In the genomic region with DNA sequence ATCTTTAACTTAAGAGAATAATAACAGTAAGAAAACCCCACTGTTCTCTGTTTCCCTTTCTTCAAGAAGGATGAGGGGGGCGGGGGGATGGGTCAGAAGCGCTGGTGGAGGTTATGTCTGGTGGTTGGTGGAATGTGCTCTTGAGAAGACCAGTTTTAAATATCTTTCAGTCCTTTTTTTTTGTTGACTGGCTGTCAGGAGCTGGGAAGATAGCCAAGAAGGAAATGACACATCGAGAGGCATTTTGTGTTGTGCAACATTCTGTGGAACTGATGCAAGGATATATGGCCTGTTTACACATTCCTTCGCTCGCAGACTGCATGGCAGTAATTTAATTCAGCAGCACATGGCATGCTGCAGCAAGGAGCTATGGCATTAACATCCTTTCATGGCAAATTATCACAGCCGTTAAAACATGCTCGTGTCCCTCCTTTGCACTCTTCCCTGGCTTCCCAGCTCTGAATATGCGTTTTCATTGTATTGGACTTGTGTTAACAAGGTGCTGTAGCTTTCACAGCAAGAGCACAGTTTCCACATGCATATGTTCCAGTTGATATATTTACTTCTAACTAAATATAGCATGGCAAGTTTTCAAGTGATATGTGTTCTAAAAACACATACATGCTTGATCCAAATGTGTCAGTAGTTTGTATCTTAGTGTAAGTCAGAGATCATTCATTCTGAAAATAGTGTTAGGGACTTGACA, we compare ENCODE assay signal across 1 cellular context.
TF ChIP-seq lines count a peak whose summit lies in the region.

No MANE protein-coding gene starts in this region.

TF ChIP-seq in HEK293, 187 proteins besides CTCF, POLR2A, EP300 and RAD21 (continued from another document and continues in another):
- TF ChIP-seq ZNF416 (tag by site-specific recombination; IDR thresholded peaks at IDR 0.05): no peak
- TF ChIP-seq ZNF670 (tag by site-specific recombination; IDR thresholded peaks at IDR 0.05; ENCODE audit: low read depth): no peak
- no peak for TF ChIP-seq ZNF596 (tag by site-specific recombination; IDR thresholded peaks at IDR 0.05)
- TF ChIP-seq ZNF48 (tag by site-specific recombination; IDR thresholded peaks at IDR 0.05): no peak
- TF ChIP-seq ZNF629 (tag by site-specific recombination; IDR thresholded peaks at IDR 0.05): peak; percentile 90
- TF ChIP-seq, protein P1, sequence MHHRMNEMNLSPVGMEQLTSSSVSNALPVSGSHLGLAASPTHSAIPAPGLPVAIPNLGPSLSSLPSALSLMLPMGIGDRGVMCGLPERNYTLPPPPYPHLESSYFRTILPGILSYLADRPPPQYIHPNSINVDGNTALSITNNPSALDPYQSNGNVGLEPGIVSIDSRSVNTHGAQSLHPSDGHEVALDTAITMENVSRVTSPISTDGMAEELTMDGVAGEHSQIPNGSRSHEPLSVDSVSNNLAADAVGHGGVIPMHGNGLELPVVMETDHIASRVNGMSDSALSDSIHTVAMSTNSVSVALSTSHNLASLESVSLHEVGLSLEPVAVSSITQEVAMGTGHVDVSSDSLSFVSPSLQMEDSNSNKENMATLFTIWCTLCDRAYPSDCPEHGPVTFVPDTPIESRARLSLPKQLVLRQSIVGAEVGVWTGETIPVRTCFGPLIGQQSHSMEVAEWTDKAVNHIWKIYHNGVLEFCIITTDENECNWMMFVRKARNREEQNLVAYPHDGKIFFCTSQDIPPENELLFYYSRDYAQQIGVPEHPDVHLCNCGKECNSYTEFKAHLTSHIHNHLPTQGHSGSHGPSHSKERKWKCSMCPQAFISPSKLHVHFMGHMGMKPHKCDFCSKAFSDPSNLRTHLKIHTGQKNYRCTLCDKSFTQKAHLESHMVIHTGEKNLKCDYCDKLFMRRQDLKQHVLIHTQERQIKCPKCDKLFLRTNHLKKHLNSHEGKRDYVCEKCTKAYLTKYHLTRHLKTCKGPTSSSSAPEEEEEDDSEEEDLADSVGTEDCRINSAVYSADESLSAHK (tag by site-specific recombination; IDR thresholded peaks at IDR 0.05): peak; percentile 64; the same call in 1 of the 2 replicates
- no peak for TF ChIP-seq ZNF223 (tag by site-specific recombination; IDR thresholded peaks at IDR 0.05)
- no peak for TF ChIP-seq ZNF114 (tag by site-specific recombination; IDR thresholded peaks at IDR 0.05)
- TF ChIP-seq OSR2 (tag by site-specific recombination; IDR thresholded peaks at IDR 0.05): peak; percentile 81
- TF ChIP-seq, protein P2, sequence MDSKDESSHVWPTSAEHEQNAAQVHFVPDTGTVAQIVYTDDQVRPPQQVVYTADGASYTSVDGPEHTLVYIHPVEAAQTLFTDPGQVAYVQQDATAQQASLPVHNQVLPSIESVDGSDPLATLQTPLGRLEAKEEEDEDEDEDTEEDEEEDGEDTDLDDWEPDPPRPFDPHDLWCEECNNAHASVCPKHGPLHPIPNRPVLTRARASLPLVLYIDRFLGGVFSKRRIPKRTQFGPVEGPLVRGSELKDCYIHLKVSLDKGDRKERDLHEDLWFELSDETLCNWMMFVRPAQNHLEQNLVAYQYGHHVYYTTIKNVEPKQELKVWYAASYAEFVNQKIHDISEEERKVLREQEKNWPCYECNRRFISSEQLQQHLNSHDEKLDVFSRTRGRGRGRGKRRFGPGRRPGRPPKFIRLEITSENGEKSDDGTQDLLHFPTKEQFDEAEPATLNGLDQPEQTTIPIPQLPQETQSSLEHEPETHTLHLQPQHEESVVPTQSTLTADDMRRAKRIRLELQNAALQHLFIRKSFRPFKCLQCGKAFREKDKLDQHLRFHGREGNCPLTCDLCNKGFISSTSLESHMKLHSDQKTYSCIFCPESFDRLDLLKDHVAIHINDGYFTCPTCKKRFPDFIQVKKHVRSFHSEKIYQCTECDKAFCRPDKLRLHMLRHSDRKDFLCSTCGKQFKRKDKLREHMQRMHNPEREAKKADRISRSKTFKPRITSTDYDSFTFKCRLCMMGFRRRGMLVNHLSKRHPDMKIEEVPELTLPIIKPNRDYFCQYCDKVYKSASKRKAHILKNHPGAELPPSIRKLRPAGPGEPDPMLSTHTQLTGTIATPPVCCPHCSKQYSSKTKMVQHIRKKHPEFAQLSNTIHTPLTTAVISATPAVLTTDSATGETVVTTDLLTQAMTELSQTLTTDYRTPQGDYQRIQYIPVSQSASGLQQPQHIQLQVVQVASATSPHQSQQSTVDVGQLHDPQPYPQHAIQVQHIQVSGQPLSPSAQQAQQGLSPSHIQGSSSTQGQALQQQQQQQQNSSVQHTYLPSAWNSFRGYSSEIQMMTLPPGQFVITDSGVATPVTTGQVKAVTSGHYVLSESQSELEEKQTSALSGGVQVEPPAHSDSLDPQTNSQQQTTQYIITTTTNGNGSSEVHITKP (tag by site-specific recombination; IDR thresholded peaks at IDR 0.05): peak; percentile 59; the same call in 1 of the 2 replicates
- no peak for TF ChIP-seq ZNF776 (tag by site-specific recombination; IDR thresholded peaks at IDR 0.05; ENCODE audit: borderline replicate concordance)
- peak; percentile 92 for TF ChIP-seq ZNF366 (tag by site-specific recombination; conservative IDR thresholded peaks at IDR 0.05)
- no peak for TF ChIP-seq ZNF426 (tag by site-specific recombination; IDR thresholded peaks at IDR 0.05)
- no peak for TF ChIP-seq ZNF624 (tag by site-specific recombination; IDR thresholded peaks at IDR 0.05)
- no peak for TF ChIP-seq ZNF747 (tag by site-specific recombination; IDR thresholded peaks at IDR 0.05)
- peak; percentile 79 for TF ChIP-seq ZNF2 (tag by site-specific recombination; IDR thresholded peaks at IDR 0.05)
- no peak for TF ChIP-seq ZNF837 (tag by site-specific recombination; IDR thresholded peaks at IDR 0.05)
- TF ChIP-seq SP2 (tag by site-specific recombination; IDR thresholded peaks at IDR 0.05): no peak
- no peak for TF ChIP-seq SCRT1 (tag by site-specific recombination; IDR thresholded peaks at IDR 0.05; ENCODE audit: borderline replicate concordance)
- TF ChIP-seq, protein P3, sequence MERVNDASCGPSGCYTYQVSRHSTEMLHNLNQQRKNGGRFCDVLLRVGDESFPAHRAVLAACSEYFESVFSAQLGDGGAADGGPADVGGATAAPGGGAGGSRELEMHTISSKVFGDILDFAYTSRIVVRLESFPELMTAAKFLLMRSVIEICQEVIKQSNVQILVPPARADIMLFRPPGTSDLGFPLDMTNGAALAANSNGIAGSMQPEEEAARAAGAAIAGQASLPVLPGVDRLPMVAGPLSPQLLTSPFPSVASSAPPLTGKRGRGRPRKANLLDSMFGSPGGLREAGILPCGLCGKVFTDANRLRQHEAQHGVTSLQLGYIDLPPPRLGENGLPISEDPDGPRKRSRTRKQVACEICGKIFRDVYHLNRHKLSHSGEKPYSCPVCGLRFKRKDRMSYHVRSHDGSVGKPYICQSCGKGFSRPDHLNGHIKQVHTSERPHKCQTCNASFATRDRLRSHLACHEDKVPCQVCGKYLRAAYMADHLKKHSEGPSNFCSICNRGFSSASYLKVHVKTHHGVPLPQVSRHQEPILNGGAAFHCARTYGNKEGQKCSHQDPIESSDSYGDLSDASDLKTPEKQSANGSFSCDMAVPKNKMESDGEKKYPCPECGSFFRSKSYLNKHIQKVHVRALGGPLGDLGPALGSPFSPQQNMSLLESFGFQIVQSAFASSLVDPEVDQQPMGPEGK (tag by site-specific recombination; IDR thresholded peaks at IDR 0.05): peak; percentile 63
- no peak for TF ChIP-seq OVOL3 (tag by site-specific recombination; IDR thresholded peaks at IDR 0.05)
- TF ChIP-seq ZNF785 (tag by site-specific recombination; IDR thresholded peaks at IDR 0.05): no peak
- TF ChIP-seq YY2 (tag by site-specific recombination; IDR thresholded peaks at IDR 0.05): peak; percentile 77; the same call in 1 of the 2 replicates
- no peak for TF ChIP-seq ZNF621 (tag by site-specific recombination; IDR thresholded peaks at IDR 0.05)
- TF ChIP-seq, protein P4, sequence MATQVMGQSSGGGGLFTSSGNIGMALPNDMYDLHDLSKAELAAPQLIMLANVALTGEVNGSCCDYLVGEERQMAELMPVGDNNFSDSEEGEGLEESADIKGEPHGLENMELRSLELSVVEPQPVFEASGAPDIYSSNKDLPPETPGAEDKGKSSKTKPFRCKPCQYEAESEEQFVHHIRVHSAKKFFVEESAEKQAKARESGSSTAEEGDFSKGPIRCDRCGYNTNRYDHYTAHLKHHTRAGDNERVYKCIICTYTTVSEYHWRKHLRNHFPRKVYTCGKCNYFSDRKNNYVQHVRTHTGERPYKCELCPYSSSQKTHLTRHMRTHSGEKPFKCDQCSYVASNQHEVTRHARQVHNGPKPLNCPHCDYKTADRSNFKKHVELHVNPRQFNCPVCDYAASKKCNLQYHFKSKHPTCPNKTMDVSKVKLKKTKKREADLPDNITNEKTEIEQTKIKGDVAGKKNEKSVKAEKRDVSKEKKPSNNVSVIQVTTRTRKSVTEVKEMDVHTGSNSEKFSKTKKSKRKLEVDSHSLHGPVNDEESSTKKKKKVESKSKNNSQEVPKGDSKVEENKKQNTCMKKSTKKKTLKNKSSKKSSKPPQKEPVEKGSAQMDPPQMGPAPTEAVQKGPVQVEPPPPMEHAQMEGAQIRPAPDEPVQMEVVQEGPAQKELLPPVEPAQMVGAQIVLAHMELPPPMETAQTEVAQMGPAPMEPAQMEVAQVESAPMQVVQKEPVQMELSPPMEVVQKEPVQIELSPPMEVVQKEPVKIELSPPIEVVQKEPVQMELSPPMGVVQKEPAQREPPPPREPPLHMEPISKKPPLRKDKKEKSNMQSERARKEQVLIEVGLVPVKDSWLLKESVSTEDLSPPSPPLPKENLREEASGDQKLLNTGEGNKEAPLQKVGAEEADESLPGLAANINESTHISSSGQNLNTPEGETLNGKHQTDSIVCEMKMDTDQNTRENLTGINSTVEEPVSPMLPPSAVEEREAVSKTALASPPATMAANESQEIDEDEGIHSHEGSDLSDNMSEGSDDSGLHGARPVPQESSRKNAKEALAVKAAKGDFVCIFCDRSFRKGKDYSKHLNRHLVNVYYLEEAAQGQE (tag by site-specific recombination; IDR thresholded peaks at IDR 0.05): no peak
- TF ChIP-seq ZBTB7A (tag by site-specific recombination; IDR thresholded peaks at IDR 0.05; ENCODE audit: low read depth): no peak
- TF ChIP-seq ZNF791 (tag by site-specific recombination; IDR thresholded peaks at IDR 0.05): no peak
- TF ChIP-seq ZNF660 (tag by site-specific recombination; IDR thresholded peaks at IDR 0.05): peak; percentile 97
- TF ChIP-seq ZSCAN16 (tag by site-specific recombination; IDR thresholded peaks at IDR 0.05): no peak
- TF ChIP-seq ZNF174 (tag by site-specific recombination; IDR thresholded peaks at IDR 0.05): no peak
- no peak for TF ChIP-seq ZFHX2 (tag by site-specific recombination; conservative IDR thresholded peaks at IDR 0.05)
- no peak for TF ChIP-seq ZNF548 (tag by site-specific recombination; IDR thresholded peaks at IDR 0.05)
- peak; percentile 55; the same call in 1 of the 2 replicates for TF ChIP-seq ZNF391 (tag by site-specific recombination; IDR thresholded peaks at IDR 0.05; ENCODE audit: borderline replicate concordance, low read depth)
- TF ChIP-seq ZNF549 (tag by site-specific recombination; IDR thresholded peaks at IDR 0.05): no peak
- TF ChIP-seq, protein P5, sequence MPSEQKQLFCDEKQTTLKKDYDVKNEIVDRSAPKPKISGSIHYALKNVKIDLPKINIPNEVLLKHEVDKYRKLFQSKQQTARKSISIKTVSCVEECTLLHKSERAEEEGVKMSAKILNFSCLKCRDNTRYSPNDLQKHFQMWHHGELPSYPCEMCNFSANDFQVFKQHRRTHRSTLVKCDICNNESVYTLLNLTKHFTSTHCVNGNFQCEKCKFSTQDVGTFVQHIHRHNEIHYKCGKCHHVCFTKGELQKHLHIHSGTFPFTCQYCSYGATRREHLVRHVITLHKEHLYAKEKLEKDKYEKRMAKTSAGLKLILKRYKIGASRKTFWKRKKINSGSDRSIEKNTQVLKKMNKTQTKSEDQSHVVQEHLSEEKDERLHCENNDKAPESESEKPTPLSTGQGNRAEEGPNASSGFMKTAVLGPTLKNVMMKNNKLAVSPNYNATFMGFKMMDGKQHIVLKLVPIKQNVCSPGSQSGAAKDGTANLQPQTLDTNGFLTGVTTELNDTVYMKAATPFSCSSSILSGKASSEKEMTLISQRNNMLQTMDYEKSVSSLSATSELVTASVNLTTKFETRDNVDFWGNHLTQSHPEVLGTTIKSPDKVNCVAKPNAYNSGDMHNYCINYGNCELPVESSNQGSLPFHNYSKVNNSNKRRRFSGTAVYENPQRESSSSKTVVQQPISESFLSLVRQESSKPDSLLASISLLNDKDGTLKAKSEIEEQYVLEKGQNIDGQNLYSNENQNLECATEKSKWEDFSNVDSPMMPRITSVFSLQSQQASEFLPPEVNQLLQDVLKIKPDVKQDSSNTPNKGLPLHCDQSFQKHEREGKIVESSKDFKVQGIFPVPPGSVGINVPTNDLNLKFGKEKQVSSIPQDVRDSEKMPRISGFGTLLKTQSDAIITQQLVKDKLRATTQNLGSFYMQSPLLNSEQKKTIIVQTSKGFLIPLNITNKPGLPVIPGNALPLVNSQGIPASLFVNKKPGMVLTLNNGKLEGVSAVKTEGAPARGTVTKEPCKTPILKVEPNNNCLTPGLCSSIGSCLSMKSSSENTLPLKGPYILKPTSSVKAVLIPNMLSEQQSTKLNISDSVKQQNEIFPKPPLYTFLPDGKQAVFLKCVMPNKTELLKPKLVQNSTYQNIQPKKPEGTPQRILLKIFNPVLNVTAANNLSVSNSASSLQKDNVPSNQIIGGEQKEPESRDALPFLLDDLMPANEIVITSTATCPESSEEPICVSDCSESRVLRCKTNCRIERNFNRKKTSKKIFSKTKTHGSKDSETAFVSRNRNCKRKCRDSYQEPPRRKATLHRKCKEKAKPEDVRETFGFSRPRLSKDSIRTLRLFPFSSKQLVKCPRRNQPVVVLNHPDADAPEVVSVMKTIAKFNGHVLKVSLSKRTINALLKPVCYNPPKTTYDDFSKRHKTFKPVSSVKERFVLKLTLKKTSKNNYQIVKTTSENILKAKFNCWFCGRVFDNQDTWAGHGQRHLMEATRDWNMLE (tag by site-specific recombination; conservative IDR thresholded peaks at IDR 0.05; ENCODE audit: low read depth): peak; percentile 61; the same call in 1 of the 2 replicates
- TF ChIP-seq ZNF19 (tag by site-specific recombination; IDR thresholded peaks at IDR 0.05; ENCODE audit: low read depth): no peak
- no peak for TF ChIP-seq ZNF169 (tag by site-specific recombination; IDR thresholded peaks at IDR 0.05)
- peak; percentile 44; the same call in 1 of the 2 replicates for TF ChIP-seq ZBTB20 (tag by site-specific recombination; IDR thresholded peaks at IDR 0.05)
- TF ChIP-seq ZNF350 (tag by site-specific recombination; IDR thresholded peaks at IDR 0.05): no peak
- TF ChIP-seq SETDB1 (IDR thresholded peaks at IDR 0.05; ENCODE audit: insufficient read length, low read length): no peak
- TF ChIP-seq, protein P6, sequence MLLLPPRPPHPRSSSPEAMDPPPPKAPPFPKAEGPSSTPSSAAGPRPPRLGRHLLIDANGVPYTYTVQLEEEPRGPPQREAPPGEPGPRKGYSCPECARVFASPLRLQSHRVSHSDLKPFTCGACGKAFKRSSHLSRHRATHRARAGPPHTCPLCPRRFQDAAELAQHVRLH (tag by site-specific recombination; IDR thresholded peaks at IDR 0.05): 0 out of 2 replicates have a peak, but pooled peaks have one; percentile 45
- TF ChIP-seq, protein P7, sequence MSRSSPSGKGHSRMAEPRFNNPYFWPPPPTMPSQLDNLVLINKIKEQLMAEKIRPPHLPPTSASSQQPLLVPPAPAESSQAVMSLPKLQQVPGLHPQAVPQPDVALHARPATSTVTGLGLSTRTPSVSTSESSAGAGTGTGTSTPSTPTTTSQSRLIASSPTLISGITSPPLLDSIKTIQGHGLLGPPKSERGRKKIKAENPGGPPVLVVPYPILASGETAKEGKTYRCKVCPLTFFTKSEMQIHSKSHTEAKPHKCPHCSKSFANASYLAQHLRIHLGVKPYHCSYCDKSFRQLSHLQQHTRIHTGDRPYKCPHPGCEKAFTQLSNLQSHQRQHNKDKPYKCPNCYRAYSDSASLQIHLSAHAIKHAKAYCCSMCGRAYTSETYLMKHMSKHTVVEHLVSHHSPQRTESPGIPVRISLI (tag by site-specific recombination; IDR thresholded peaks at IDR 0.05): peak; percentile 90
- TF ChIP-seq ZNF292 (tag by site-specific recombination; IDR thresholded peaks at IDR 0.05; ENCODE audit: borderline replicate concordance, low read depth): no peak
- no peak; the same call in 1 of the 2 replicates for TF ChIP-seq ZNF501 (tag by site-specific recombination; IDR thresholded peaks at IDR 0.05)
